Comparison of ENCODE assay signal across 8 cellular contexts in the genomic region with DNA sequence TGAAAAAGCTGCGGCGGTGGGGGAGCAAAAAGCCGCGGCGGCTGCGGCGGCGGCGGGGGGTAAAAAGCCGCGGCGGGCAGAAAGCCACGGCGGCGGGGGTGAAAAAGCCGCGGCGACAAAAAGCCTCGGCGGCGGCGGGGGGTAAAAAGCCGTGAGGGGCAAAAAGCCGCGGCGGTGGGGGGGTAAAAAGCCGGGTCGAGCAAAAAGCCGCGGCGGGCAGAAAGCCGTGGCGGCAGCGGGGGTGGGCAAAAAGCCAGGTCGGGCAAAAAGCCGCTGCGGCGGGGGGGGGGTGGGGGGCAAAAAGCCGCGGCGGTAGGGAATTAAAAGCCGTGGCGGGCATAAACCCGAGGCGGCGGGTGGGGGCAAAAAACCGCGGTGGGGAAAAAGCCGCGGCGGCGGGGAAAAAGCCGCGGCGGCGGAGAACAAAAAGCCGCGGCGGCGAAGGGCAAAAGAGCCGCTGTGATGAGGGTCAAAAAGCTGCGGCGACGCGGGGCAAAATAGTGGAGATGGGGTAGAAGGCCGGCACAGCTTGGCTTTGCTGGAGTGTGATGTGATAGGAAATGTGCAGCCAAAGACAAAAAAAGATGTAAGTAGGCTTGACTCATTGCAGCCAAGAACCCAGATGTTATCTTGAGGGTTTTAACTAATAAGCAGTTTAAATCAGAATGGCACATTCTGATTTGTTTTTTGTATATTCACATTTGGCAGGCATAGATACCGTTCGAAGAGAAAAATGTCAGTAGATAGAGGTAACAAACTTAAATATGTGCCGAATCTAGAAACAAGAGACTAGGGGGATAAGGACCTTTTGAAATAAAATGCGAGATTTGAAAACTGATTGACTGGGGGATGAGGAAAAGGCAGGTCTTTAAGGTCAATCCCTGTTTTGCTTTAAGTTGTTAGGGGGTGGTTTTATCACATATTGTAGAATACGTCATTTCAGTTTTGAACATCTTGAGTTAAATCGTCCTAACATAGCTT.
DNase-seq lines count a peak whose midpoint lies in the region; TF ChIP-seq lines count a peak whose summit lies in the region.
"Not testable (repeated sequence)": the region's sequence is repeated elsewhere in the genome, so short reads cannot be mapped to it uniquely, and the experiment has no call there.

No MANE protein-coding gene starts in this region.

- not testable (repeated sequence) for H3K9me3 ChIP-seq in mesenchymal stem cell (ENCODE audit: control insufficient read depth, low read length); tibial nerve

- H3K4me3 Mint-ChIP-seq in activated CD4-positive, alpha-beta memory T cell treated with anti-CD3 and anti-CD28 coated beads for 36 hours; glutamatergic neuron (ENCODE audit: unreplicated experiment): not testable (repeated sequence)
- peak overlapping the region; percentile 38 to 77 (median 69) for H3K4me3 Mint-ChIP-seq in brain

- H4K8ac ChIP-seq in mesenchymal stem cell (ENCODE audit: low read length) = not testable (repeated sequence)

- not testable (repeated sequence) for H3K18ac ChIP-seq in mesenchymal stem cell (ENCODE audit: low read depth in 1 of 2, low read length in 2 of 2)

- not testable (repeated sequence) for H3K36me3 ChIP-seq in mesenchymal stem cell (ENCODE audit: control insufficient read depth in 1 of 2, insufficient read depth in 2 of 2, low read depth in 1 of 2, low read length in 2 of 2); tibial nerve

- POLR2A ChIA-PET in activated CD4-positive, alpha-beta memory T cell treated with anti-CD3 and anti-CD28 coated beads for 36 hours (lab: Charles Lee) = not testable (repeated sequence)

- CTCF ChIA-PET in activated CD4-positive, alpha-beta memory T cell treated with anti-CD3 and anti-CD28 coated beads for 36 hours (lab: Charles Lee) = not testable (repeated sequence)

- not testable (repeated sequence) for H3K27ac ChIP-seq in mesenchymal stem cell (ENCODE audit: low read length, poor library complexity, severe bottlenecking); tibial nerve

- H3K4me3 ChIP-seq in NB4 (ENCODE audit: low read depth, low read length); mesenchymal stem cell (ENCODE audit: insufficient read depth in 1 of 2, low read depth in 1 of 2, low read length in 2 of 2): not testable (repeated sequence)
- H3K4me3 ChIP-seq in tibial nerve = peak overlapping the region in 3 of 4 donors; percentile 14 to 52 (median 51)

- H3K27me3 ChIP-seq in mesenchymal stem cell (ENCODE audit: control insufficient read depth in 1 of 2, insufficient read depth in 1 of 2, low read length in 2 of 2); tibial nerve: not testable (repeated sequence)

- not testable (repeated sequence) for H3K23ac ChIP-seq in mesenchymal stem cell (ENCODE audit: low read length in 2 of 2)

- not testable (repeated sequence) for H3K9me3 Mint-ChIP-seq in activated CD4-positive, alpha-beta memory T cell treated with anti-CD3 and anti-CD28 coated beads for 36 hours; brain; glutamatergic neuron (ENCODE audit: unreplicated experiment)

- not testable (repeated sequence) for TF ChIP-seq CTCF in NB4 (IDR thresholded peaks at IDR 0.05; ENCODE audit: low read depth, low read length); brain (conservative IDR thresholded peaks at IDR 0.05); glutamatergic neuron (IDR thresholded peaks at IDR 0.05; ENCODE audit: partially characterized antibody, unreplicated experiment); tibial nerve (IDR thresholded peaks at IDR 0.05)

- not testable (repeated sequence) for TF ChIP-seq EP300 in tibial nerve (IDR thresholded peaks at IDR 0.05)

- 11% methylated on average over 23 of the region's 72 CpGs for WGBS in mesenchymal stem cell
- WGBS in tibial nerve, 2 donors = 18 to 20% methylated on average over 13 to 17 of the region's 72 CpGs

- H3K79me1 ChIP-seq in mesenchymal stem cell (replicated peaks; ENCODE audit: low read length, poor library complexity, severe bottlenecking) = not testable (repeated sequence)

- H4K91ac ChIP-seq in mesenchymal stem cell (ENCODE audit: low read length) = not testable (repeated sequence)

- H3K4me1 Mint-ChIP-seq in activated CD4-positive, alpha-beta memory T cell treated with anti-CD3 and anti-CD28 coated beads for 36 hours (ENCODE audit: low read depth); brain; glutamatergic neuron (ENCODE audit: low read depth, unreplicated experiment): not testable (repeated sequence)

- TF ChIP-seq POLR2A in NB4 (IDR thresholded peaks at IDR 0.05; ENCODE audit: extremely low read depth, insufficient read length); tibial nerve (IDR thresholded peaks at IDR 0.05): not testable (repeated sequence)

- H3K27ac Mint-ChIP-seq in activated CD4-positive, alpha-beta memory T cell treated with anti-CD3 and anti-CD28 coated beads for 36 hours; brain; glutamatergic neuron (ENCODE audit: unreplicated experiment): not testable (repeated sequence)

- not testable (repeated sequence) for H3K4ac ChIP-seq in mesenchymal stem cell (ENCODE audit: low read depth in 1 of 2, low read length in 2 of 2)

- H3K4me1 ChIP-seq in mesenchymal stem cell (ENCODE audit: control insufficient read depth, insufficient read depth, low read depth, low read length); tibial nerve: not testable (repeated sequence)

- not testable (repeated sequence) for H2BK15ac ChIP-seq in mesenchymal stem cell (ENCODE audit: low read depth, poor library complexity, severe bottlenecking)

- H2AK5ac ChIP-seq in mesenchymal stem cell (ENCODE audit: low read length, severe bottlenecking) = not testable (repeated sequence)

- H3K4me2 ChIP-seq in mesenchymal stem cell (ENCODE audit: low read length, poor library complexity, severe bottlenecking) = peak overlapping the region; percentile 44

- not testable (repeated sequence) for H2BK12ac ChIP-seq in mesenchymal stem cell (ENCODE audit: low read length in 2 of 2)

- not testable (repeated sequence) for H3K9ac ChIP-seq in mesenchymal stem cell (ENCODE audit: low read length)

- H3K36me3 Mint-ChIP-seq in activated CD4-positive, alpha-beta memory T cell treated with anti-CD3 and anti-CD28 coated beads for 36 hours; brain; glutamatergic neuron (ENCODE audit: unreplicated experiment): not testable (repeated sequence)

- not testable (repeated sequence) for H2BK120ac ChIP-seq in mesenchymal stem cell (ENCODE audit: low read depth, low read length)

- H2AFZ ChIP-seq in mesenchymal stem cell (ENCODE audit: low read depth, low read length) = not testable (repeated sequence)

- not testable (repeated sequence) for H3K14ac ChIP-seq in mesenchymal stem cell (ENCODE audit: low read length in 2 of 2)

- peak; percentile 40 for DNase-seq in Daoy (ENCODE audit: low read depth)
- peak; percentile 7 for DNase-seq in NB4 (ENCODE audit: low read depth)
- DNase-seq in activated CD4-positive, alpha-beta memory T cell treated with anti-CD3 and anti-CD28 coated beads for 36 hours = peak; percentile 11
- DNase-seq in glutamatergic neuron = peak; percentile 28
- DNase-seq in mesenchymal stem cell = peak; percentile 1
- peak; percentile 1 for DNase-seq in putamen (ENCODE audit: low spot score)
- peak in 1 of 2 donors; percentile 11 for DNase-seq in tibial nerve (ENCODE audit: low spot score in 2 of 2)

- H3K27me3 Mint-ChIP-seq in activated CD4-positive, alpha-beta memory T cell treated with anti-CD3 and anti-CD28 coated beads for 36 hours; glutamatergic neuron (ENCODE audit: unreplicated experiment): not testable (repeated sequence)
- peaks cover 41% of the 10 kb centered on the region for H3K27me3 Mint-ChIP-seq in brain

- intact Hi-C loops in activated CD4-positive, alpha-beta memory T cell treated with anti-CD3 and anti-CD28 coated beads for 36 hours (cut with micrococcal nuclease) = not testable (repeated sequence)

- H2BK5ac ChIP-seq in mesenchymal stem cell (ENCODE audit: low read depth, low read length, poor library complexity, severe bottlenecking) = not testable (repeated sequence)
